Comparison of ENCODE assay signal across 2 cellular contexts in genomic region chr5:39624890-39625289, GRCh38.
TF ChIP-seq lines count a peak whose summit lies in the region.

No MANE protein-coding gene starts in this region.

TF ChIP-seq in H1, 55 proteins besides CTCF, POLR2A, EP300 and RAD21:
- no peak for TF ChIP-seq CHD7 (IDR thresholded peaks at IDR 0.05; ENCODE audit: insufficient replicate concordance, low read length)

TF ChIP-seq in GM12891, 5 proteins besides CTCF, POLR2A, EP300 and RAD21:
- TF ChIP-seq TAF1 (IDR thresholded peaks at IDR 0.05; ENCODE audit: low read depth, low read length) = no peak
- no peak for TF ChIP-seq POLR2AphosphoS5 (IDR thresholded peaks at IDR 0.05; ENCODE audit: low read depth, low read length)
- no peak for TF ChIP-seq SPI1 (IDR thresholded peaks at IDR 0.05; ENCODE audit: low read depth, low read length)
- no peak for TF ChIP-seq POU2F2 (IDR thresholded peaks at IDR 0.05; ENCODE audit: low read depth, low read length)
- TF ChIP-seq PAX5 (IDR thresholded peaks at IDR 0.05; ENCODE audit: insufficient read depth, low read length, severe bottlenecking) = no peak
